Comparison of ENCODE assay signal across 8 cellular contexts in genomic region chr4:111221371-111221770, GRCh38.
"Had no signal": no experiment of that assay in that cellular context is flagged by ENCODE, and none has a peak within 500 bp of the region (broad histone marks: within the 10 kb centered on the region; RNA-seq: fewer than 3 reads in every experiment).

No MANE protein-coding gene starts in this region.

- H3K4me1 Mint-ChIP-seq: IgD-negative memory B cell had no signal

- H3K9ac ChIP-seq: KMS-11 had no signal

- H3K27me3 Mint-ChIP-seq: IgD-negative memory B cell had no signal

- ATAC-seq: K562 had no signal

- H3K4me3 Mint-ChIP-seq: IgD-negative memory B cell had no signal

- H3K27ac ChIP-seq: HL-60, KMS-11 had no signal

- DNase-seq: IMR-90, KBM-7, KG1 had no signal

- H3K36me3 Mint-ChIP-seq: IgD-negative memory B cell had no signal

- H3K4me3 ChIP-seq: K562 had no signal

- H3K27ac Mint-ChIP-seq: IgD-negative memory B cell had no signal

- FAIRE-seq: HTR-8/SVneo, K562 had no signal

- H3K4me2 ChIP-seq: KMS-11 had no signal
